In genomic region chr7:17520941-17521340, GRCh38 we compare ENCODE assay signal across 19 cellular contexts.
DNase-seq lines count a peak whose midpoint lies in the region; ATAC-seq and TF ChIP-seq lines count a peak whose summit lies in the region.
"Had no signal": no experiment of that assay in that cellular context is flagged by ENCODE, and none has a peak within 500 bp of the region (broad histone marks: within the 10 kb centered on the region; RNA-seq: fewer than 3 reads in every experiment).

No MANE protein-coding gene starts in this region.

- H3K36me3 Mint-ChIP-seq in GM23338 (ENCODE audit: low read depth): no peaks in the 10 kb centered on the region

- no peaks in the 10 kb centered on the region for H4K20me1 ChIP-seq in GM23338 (replicated peaks; ENCODE audit: insufficient read depth)

- DNase-seq in HCEC 1CT (peak; percentile 36), amniotic epithelial cell (ENCODE audit: low read depth) (peak; percentile 23), iris pigment epithelial cell (ENCODE audit: low read depth) (peak; percentile 73), suprapubic skin (ENCODE audit: low spot score in 2 of 2) (no peak), NCI-H748 treated with DMSO at 0.1 percent for 48 hours (lab: John Stamatoyannopoulos, UW) (no peak), uterus (no peak), GM23338 (ENCODE audit: low spot score) (no peak)
- DNase-seq: activated CD4-positive, alpha-beta T cell treated with anti-CD3 and anti-CD28 coated beads for 1 hour; cortex of kidney; DMS79 treated with DMSO at 0.1 percent for 48 hours; mesendoderm; NCI-H146; NCI-H526 treated with DMSO at 0.1 percent for 48 hours; ovary; Peyer's patch; stimulated activated CD4-positive, alpha-beta T cell treated with anti-CD3 and anti-CD28 coated beads, Interleukin-12 subunit alpha, Interleukin-12 subunit beta, amount 100 ng/mL, for 4 hours had no signal

- TF ChIP-seq POLR2A in suprapubic skin (IDR thresholded peaks at IDR 0.05) (no peak), uterus (IDR thresholded peaks at IDR 0.05) (no peak)

- no peaks in the 10 kb centered on the region for H3F3A ChIP-seq in GM23338 (replicated peaks; ENCODE audit: low read depth)

- no peak for TF ChIP-seq EP300 in suprapubic skin (IDR thresholded peaks at IDR 0.05)

- TF ChIP-seq CTCF in suprapubic skin (IDR thresholded peaks at IDR 0.05): no peak
- TF ChIP-seq CTCF in uterus (IDR thresholded peaks at IDR 0.05): no peak
- TF ChIP-seq CTCF in GM23338 (conservative IDR thresholded peaks at IDR 0.05; ENCODE audit: low read depth in 2 of 2): no peak

- no peaks in the 10 kb centered on the region for H3K9me2 ChIP-seq in GM23338 (ENCODE audit: insufficient read depth)

- no peaks in the 10 kb centered on the region for H3K9me3 Mint-ChIP-seq in GM23338

- no peak overlapping the region for H3K4me3 ChIP-seq in suprapubic skin
- H3K4me3 ChIP-seq in uterus: no peak overlapping the region
- no peak overlapping the region for H3K4me3 ChIP-seq in GM23338
- H3K4me3 ChIP-seq: ovary, Peyer's patch had no signal

- peaks cover 27% of the 10 kb centered on the region for H3K4me1 ChIP-seq in suprapubic skin
- H3K4me1 ChIP-seq in uterus: no peaks in the 10 kb centered on the region
- no peaks in the 10 kb centered on the region for H3K4me1 ChIP-seq in GM23338 (ENCODE audit: insufficient read depth)
- H3K4me1 ChIP-seq: Peyer's patch had no signal

- H3K9me3 ChIP-seq in suprapubic skin (no peaks in the 10 kb centered on the region), uterus (no peaks in the 10 kb centered on the region)
- H3K9me3 ChIP-seq: ovary, Peyer's patch had no signal

- no peaks in the 10 kb centered on the region for H3K27me3 Mint-ChIP-seq in GM23338 (ENCODE audit: insufficient read depth, low read depth, poor library complexity)

- H3K27ac ChIP-seq in suprapubic skin: peak overlapping the region; percentile 2
- peak overlapping the region in 1 of 2 donors; percentile 55 for H3K27ac ChIP-seq in uterus
- H3K27ac ChIP-seq in GM23338 (ENCODE audit: low read depth): no peak overlapping the region
- H3K27ac ChIP-seq: C4-2B had no signal

- no peak for ATAC-seq in GM23338
- ATAC-seq: esophagus mucosa, HCT116 had no signal

- H3K36me3 ChIP-seq in suprapubic skin (no peaks in the 10 kb centered on the region), uterus (no peaks in the 10 kb centered on the region), GM23338 (ENCODE audit: insufficient read depth) (no peaks in the 10 kb centered on the region)
- H3K36me3 ChIP-seq: ovary, Peyer's patch had no signal

- H3K4me1 Mint-ChIP-seq in GM23338: 0 out of 3 replicates have a peak, but pooled peaks cover 3% of the 10 kb centered on the region

- H3K27me3 ChIP-seq in suprapubic skin (no peaks in the 10 kb centered on the region), uterus (no peaks in the 10 kb centered on the region), GM23338 (ENCODE audit: insufficient read depth) (no peaks in the 10 kb centered on the region)
- H3K27me3 ChIP-seq: ovary, Peyer's patch had no signal

- no peak overlapping the region for H3K27ac Mint-ChIP-seq in GM23338

- no peak overlapping the region for H3K4me3 Mint-ChIP-seq in GM23338

- 89% methylated on average over 1 of the region's 1 CpG for WGBS in suprapubic skin

- H3K79me2 ChIP-seq in GM23338 (replicated peaks; ENCODE audit: insufficient read depth): no peaks in the 10 kb centered on the region

- intact Hi-C loops in uterus (cut with DNase I; ENCODE audit: low total_unique reads): no loop called here

- H3K4me2 ChIP-seq in GM23338: no peak overlapping the region

- H2AFZ ChIP-seq in GM23338: no peak overlapping the region

TF ChIP-seq in GM23338, 12 proteins besides CTCF, POLR2A, EP300 and RAD21 (continues in another document):
- TF ChIP-seq REST (IDR thresholded peaks at IDR 0.05; ENCODE audit: unreplicated experiment): no peak
- no peak for TF ChIP-seq JUNB (IDR thresholded peaks at IDR 0.05; ENCODE audit: unreplicated experiment)
- no peak for TF ChIP-seq EZH2phosphoT487 (IDR thresholded peaks at IDR 0.05; ENCODE audit: unreplicated experiment)
- TF ChIP-seq NANOG (IDR thresholded peaks at IDR 0.05; ENCODE audit: borderline replicate concordance): no peak
- TF ChIP-seq EZH2 (IDR thresholded peaks at IDR 0.05; ENCODE audit: low read depth, unreplicated experiment): no peak
- TF ChIP-seq ZNF331 (CRISPR knock-in tag; IDR thresholded peaks at IDR 0.05; ENCODE audit: low read depth): no peak
- no peak for TF ChIP-seq STAT1 (IDR thresholded peaks at IDR 0.05; ENCODE audit: unreplicated experiment)
- TF ChIP-seq ZNF114 (CRISPR knock-in tag; IDR thresholded peaks at IDR 0.05): no peak
- no peak for TF ChIP-seq ETS1 (IDR thresholded peaks at IDR 0.05)

Comparison
In these comparisons a context has a peak if more than half of its experiments do, and no peak if none do; other contexts are left out.
1. DNase-seq: peak in HCEC 1CT (single experiment), amniotic epithelial cell (single experiment) and iris pigment epithelial cell (single experiment); none in suprapubic skin (0 of 2), NCI-H748 treated with DMSO at 0.1 percent for 48 hours (single experiment), uterus (0 of 2) and GM23338 (single experiment).